Comparison of ENCODE assay signal across 20 cellular contexts in the genomic region with DNA sequence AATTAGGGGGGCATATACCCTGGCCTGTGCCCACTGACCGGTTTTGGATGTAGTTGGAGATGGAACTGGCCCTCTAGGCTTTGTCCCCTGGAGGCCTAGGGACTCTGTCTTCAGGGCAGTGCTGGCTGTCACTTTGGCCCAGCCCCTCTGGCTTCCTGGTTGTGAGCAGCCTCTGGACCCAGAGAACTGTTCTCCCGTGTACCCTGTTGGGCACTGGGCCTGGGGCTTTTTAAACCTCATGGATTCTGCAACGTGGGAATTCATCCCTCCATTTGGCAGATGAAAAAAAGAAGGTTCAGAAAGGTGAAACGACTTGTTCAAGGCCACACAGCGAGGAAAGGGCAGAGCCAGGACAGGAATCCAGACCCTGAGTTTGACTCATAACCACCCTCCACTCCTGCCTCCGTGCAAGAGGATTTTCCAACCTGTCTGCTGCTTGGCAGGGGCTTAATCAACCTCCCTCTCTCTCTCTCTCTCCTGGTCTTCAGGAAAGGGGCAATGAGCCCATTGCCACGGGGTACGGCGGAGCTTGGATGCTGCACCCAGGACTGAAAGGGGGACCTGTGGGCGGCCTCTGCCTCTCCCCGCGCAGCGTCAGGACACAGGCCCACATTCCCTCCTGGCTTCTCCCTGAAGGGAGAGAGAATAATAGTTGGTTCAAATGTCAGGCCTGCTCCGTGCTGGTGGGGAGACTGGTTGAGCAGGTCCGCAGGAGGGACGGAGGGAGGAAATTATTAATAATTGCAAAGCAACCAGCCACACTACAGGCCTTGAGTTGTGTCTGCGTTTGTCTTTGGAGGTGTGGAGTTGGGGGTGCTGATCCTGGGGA. TPM values are rescaled to one million over a fixed set of nuclear protein-coding genes. Genes with fewer than 3 reads are reported as not detected.
DNase-seq lines count a peak whose midpoint lies in the region; ATAC-seq, FAIRE-seq and TF ChIP-seq lines count a peak whose summit lies in the region.
"Had no signal": no experiment of that assay in that cellular context is flagged by ENCODE, and none has a peak within 500 bp of the region (broad histone marks: within the 10 kb centered on the region; RNA-seq: fewer than 3 reads in every experiment).

No MANE protein-coding gene starts in this region.

- H3K27ac ChIP-seq in GM23338 (ENCODE audit: low read depth) (no peak overlapping the region), RWPE1 (peak overlapping the region; percentile 1; the same call in 1 of the 2 replicates), small intestine (ENCODE audit: low read depth in 1 of 2, low read length in 1 of 2) (no peak overlapping the region)
- H3K27ac ChIP-seq: heart left ventricle, neural progenitor cell had no signal

- no peaks in the 10 kb centered on the region for H3K9me3 Mint-ChIP-seq in GM23338
- H3K9me3 Mint-ChIP-seq: activated T-cell treated with anti-CD3 and anti-CD28 coated beads, Interleukin-2, amount 50 U/mL, for 4 hours; neural progenitor cell had no signal

- POLR2A ChIA-PET in RWPE1 (lab: Yijun Ruan, JAX; ENCODE audit: low non-redundant PET): no interaction called here

- FAIRE-seq in small intestine (lab: Jason Lieb, UNC): no peak
- FAIRE-seq: GM12892, islet of Langerhans, RCC 7860 had no signal

- H3K4me2 ChIP-seq in GM23338: no peak overlapping the region
- H3K4me2 ChIP-seq: neural progenitor cell had no signal

- no peaks in the 10 kb centered on the region for H3K79me2 ChIP-seq in GM23338 (replicated peaks; ENCODE audit: insufficient read depth)

- CTCF ChIA-PET in RWPE1 (lab: Yijun Ruan, JAX): no interaction called here

- H3K4me3 ChIP-seq in GM23338 (no peak overlapping the region), small intestine (ENCODE audit: low read depth in 1 of 2, low read length in 2 of 2) (no peak overlapping the region)
- H3K4me3 ChIP-seq: heart left ventricle, neural progenitor cell had no signal

- H3K36me3 Mint-ChIP-seq in GM23338 (ENCODE audit: low read depth): no peaks in the 10 kb centered on the region
- H3K36me3 Mint-ChIP-seq: activated naive CD8-positive, alpha-beta T cell; neural progenitor cell had no signal

- H3K36me3 ChIP-seq in GM23338 (ENCODE audit: insufficient read depth) (no peaks in the 10 kb centered on the region), small intestine (ENCODE audit: control insufficient read depth in 2 of 2, insufficient read depth in 2 of 2, low read length in 2 of 2) (no peaks in the 10 kb centered on the region)
- H3K36me3 ChIP-seq: heart left ventricle, neural progenitor cell had no signal

- ATAC-seq in GM23338 (peak; percentile 19; the same call in 1 of the 3 replicates), GM18502 (IDR thresholded peaks at IDR 0.05; ENCODE audit: poor library complexity, unreplicated experiment) (no peak), GM18873 (IDR thresholded peaks at IDR 0.05; ENCODE audit: low FRiP score, unreplicated experiment) (no peak)
- ATAC-seq: activated T-cell treated with anti-CD3 and anti-CD28 coated beads, Interleukin-2, amount 50 U/mL, for 4 hours; heart left ventricle had no signal

- TF ChIP-seq CTCF in GM23338 (conservative IDR thresholded peaks at IDR 0.05; ENCODE audit: low read depth in 2 of 2) (no peak), RWPE1 (conservative IDR thresholded peaks at IDR 0.05; ENCODE audit: low read depth) (no peak)

- 31 to 68% (median 44%) methylated on average over 17 of the region's 17 CpGs for WGBS in small intestine, 3 donors

- DNase-seq in GM23338 (ENCODE audit: low spot score) (no peak), RWPE1 (ENCODE audit: low spot score) (no peak), islet precursor cell (peak; percentile 80), small intestine (peak; percentile 20), 8988T (no peak)
- no peak for DNase-seq in activated effector memory CD4-positive, alpha-beta T cell treated with Interleukin-2 at 50 U/mL for 16 hours
- DNase-seq: activated CD4-positive, alpha-beta T cell treated with anti-CD3 and anti-CD28 coated beads, Interleukin-2, amount 50 U/mL, for 48 hours; activated T-cell treated with anti-CD3 and anti-CD28 coated beads, Interleukin-2, amount 50 U/mL, for 4 hours; midbrain; NCI-H2081; NCI-H69; stimulated activated CD4-positive, alpha-beta T cell treated with anti-CD3 and anti-CD28 coated beads, Interleukin-1b, Interleukin-23, amount 100 ng/mL, for 48 hours had no signal

- H3K27me3 ChIP-seq in GM23338 (ENCODE audit: insufficient read depth) (no peaks in the 10 kb centered on the region), small intestine (ENCODE audit: control insufficient read depth in 2 of 2, insufficient read depth in 2 of 2, low read length in 2 of 2) (no peaks in the 10 kb centered on the region)
- H3K27me3 ChIP-seq: neural progenitor cell had no signal

- no peak overlapping the region for H3K4me3 Mint-ChIP-seq in GM23338
- H3K4me3 Mint-ChIP-seq: activated naive CD8-positive, alpha-beta T cell; activated T-cell treated with anti-CD3 and anti-CD28 coated beads, Interleukin-2, amount 50 U/mL, for 4 hours; neural progenitor cell had no signal

- no peaks in the 10 kb centered on the region for H4K20me1 ChIP-seq in GM23338 (replicated peaks; ENCODE audit: insufficient read depth)

- no peaks in the 10 kb centered on the region; the same call in 1 of the 3 replicates for H3K4me1 Mint-ChIP-seq in GM23338
- H3K4me1 Mint-ChIP-seq: neural progenitor cell had no signal

- H3F3A ChIP-seq in GM23338 (replicated peaks; ENCODE audit: low read depth): no peaks in the 10 kb centered on the region

- H3K4me1 ChIP-seq in GM23338 (ENCODE audit: insufficient read depth) (no peaks in the 10 kb centered on the region), small intestine (ENCODE audit: control insufficient read depth in 2 of 2, insufficient read depth in 1 of 2, low read depth in 1 of 2, low read length in 1 of 2) (peaks cover 0 to 8% of the 10 kb centered on the region in 2 donors)
- H3K4me1 ChIP-seq: heart left ventricle, neural progenitor cell had no signal

- H3K9me3 ChIP-seq in small intestine (ENCODE audit: control insufficient read depth, low read depth): no peaks in the 10 kb centered on the region
- H3K9me3 ChIP-seq: heart left ventricle had no signal

- H3K27me3 Mint-ChIP-seq in GM23338 (ENCODE audit: insufficient read depth, low read depth, poor library complexity): peaks cover 11% of the 10 kb centered on the region
- H3K27me3 Mint-ChIP-seq: activated naive CD8-positive, alpha-beta T cell had no signal

- H2AFZ ChIP-seq in GM23338: peak overlapping the region; percentile 47; the same call in 1 of the 2 replicates
- H2AFZ ChIP-seq: neural progenitor cell had no signal

- H3K9me2 ChIP-seq in GM23338 (ENCODE audit: insufficient read depth): no peaks in the 10 kb centered on the region

- H3K27ac Mint-ChIP-seq in GM23338: no peak overlapping the region
- H3K27ac Mint-ChIP-seq: activated naive CD8-positive, alpha-beta T cell; neural progenitor cell had no signal

TF ChIP-seq in GM23338, 12 proteins besides CTCF, POLR2A, EP300 and RAD21 (continues in another document):
- TF ChIP-seq EZH2 (IDR thresholded peaks at IDR 0.05; ENCODE audit: low read depth, unreplicated experiment) (no peak), NANOG (IDR thresholded peaks at IDR 0.05; ENCODE audit: borderline replicate concordance) (no peak), ZNF331 (CRISPR knock-in tag; IDR thresholded peaks at IDR 0.05; ENCODE audit: low read depth) (no peak), JUNB (IDR thresholded peaks at IDR 0.05; ENCODE audit: unreplicated experiment) (no peak), STAT1 (IDR thresholded peaks at IDR 0.05; ENCODE audit: unreplicated experiment) (no peak), EZH2phosphoT487 (IDR thresholded peaks at IDR 0.05; ENCODE audit: unreplicated experiment) (no peak), CREB1 (CRISPR knock-in tag; IDR thresholded peaks at IDR 0.05; ENCODE audit: low read depth) (no peak), ZNF114 (CRISPR knock-in tag; IDR thresholded peaks at IDR 0.05) (no peak), POLR2AphosphoS5 (IDR thresholded peaks at IDR 0.05; ENCODE audit: low read depth) (no peak)
- TF ChIP-seq, protein P1, sequence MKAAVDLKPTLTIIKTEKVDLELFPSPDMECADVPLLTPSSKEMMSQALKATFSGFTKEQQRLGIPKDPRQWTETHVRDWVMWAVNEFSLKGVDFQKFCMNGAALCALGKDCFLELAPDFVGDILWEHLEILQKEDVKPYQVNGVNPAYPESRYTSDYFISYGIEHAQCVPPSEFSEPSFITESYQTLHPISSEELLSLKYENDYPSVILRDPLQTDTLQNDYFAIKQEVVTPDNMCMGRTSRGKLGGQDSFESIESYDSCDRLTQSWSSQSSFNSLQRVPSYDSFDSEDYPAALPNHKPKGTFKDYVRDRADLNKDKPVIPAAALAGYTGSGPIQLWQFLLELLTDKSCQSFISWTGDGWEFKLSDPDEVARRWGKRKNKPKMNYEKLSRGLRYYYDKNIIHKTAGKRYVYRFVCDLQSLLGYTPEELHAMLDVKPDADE (IDR thresholded peaks at IDR 0.05): no peak
- TF ChIP-seq, protein P2, sequence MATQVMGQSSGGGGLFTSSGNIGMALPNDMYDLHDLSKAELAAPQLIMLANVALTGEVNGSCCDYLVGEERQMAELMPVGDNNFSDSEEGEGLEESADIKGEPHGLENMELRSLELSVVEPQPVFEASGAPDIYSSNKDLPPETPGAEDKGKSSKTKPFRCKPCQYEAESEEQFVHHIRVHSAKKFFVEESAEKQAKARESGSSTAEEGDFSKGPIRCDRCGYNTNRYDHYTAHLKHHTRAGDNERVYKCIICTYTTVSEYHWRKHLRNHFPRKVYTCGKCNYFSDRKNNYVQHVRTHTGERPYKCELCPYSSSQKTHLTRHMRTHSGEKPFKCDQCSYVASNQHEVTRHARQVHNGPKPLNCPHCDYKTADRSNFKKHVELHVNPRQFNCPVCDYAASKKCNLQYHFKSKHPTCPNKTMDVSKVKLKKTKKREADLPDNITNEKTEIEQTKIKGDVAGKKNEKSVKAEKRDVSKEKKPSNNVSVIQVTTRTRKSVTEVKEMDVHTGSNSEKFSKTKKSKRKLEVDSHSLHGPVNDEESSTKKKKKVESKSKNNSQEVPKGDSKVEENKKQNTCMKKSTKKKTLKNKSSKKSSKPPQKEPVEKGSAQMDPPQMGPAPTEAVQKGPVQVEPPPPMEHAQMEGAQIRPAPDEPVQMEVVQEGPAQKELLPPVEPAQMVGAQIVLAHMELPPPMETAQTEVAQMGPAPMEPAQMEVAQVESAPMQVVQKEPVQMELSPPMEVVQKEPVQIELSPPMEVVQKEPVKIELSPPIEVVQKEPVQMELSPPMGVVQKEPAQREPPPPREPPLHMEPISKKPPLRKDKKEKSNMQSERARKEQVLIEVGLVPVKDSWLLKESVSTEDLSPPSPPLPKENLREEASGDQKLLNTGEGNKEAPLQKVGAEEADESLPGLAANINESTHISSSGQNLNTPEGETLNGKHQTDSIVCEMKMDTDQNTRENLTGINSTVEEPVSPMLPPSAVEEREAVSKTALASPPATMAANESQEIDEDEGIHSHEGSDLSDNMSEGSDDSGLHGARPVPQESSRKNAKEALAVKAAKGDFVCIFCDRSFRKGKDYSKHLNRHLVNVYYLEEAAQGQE (IDR thresholded peaks at IDR 0.05; ENCODE audit: unreplicated experiment): no peak

RNA-seq across cellular contexts. Expression of a gene that starts 56.0 kb away (rescaled TPM):
- 20.5 and 25.4 TPM in 2 replicates for total RNA-seq in GM23338 (2014; rRNA removed; shearing (Covaris generic))
- polyA plus RNA-seq in GM23338 (2016; fragmentation: Nextera tagmentation; extraction: Ambion mirVana) (20.6 and 23.7 TPM in 2 replicates), small intestine (10 to 100 TPM in 2 of 3 donors, 1 to 10 TPM in 1; 7.6 to 21.1 (median 19.7) TPM)

Comparison
In these comparisons a context has a peak if more than half of its experiments do, and no peak if none do; other contexts are left out.
1. DNase-seq: peak in islet precursor cell (single experiment) and small intestine (single experiment); none in GM23338 (single experiment), RWPE1 (single experiment), activated effector memory CD4-positive, alpha-beta T cell treated with Interleukin-2 at 50 U/mL for 16 hours (single experiment) and 8988T (single experiment).